Comparison of ENCODE assay signal across 11 cellular contexts in genomic region chr4:139740121-139740520, GRCh38.
DNase-seq lines count a peak whose midpoint lies in the region; ATAC-seq, FAIRE-seq and TF ChIP-seq lines count a peak whose summit lies in the region.
"Had no signal": no experiment of that assay in that cellular context is flagged by ENCODE, and none has a peak within 500 bp of the region (broad histone marks: within the 10 kb centered on the region; RNA-seq: fewer than 3 reads in every experiment).

No MANE protein-coding gene starts in this region.

- H3K27ac ChIP-seq in K562 (ENCODE audit: extremely low read depth, low read depth, low read length) (no peak overlapping the region), hepatocyte (peak overlapping the region; percentile 80), sigmoid colon (peak overlapping the region; percentile 75 to 87 (median 78))

- ATAC-seq in K562 (peak; percentile 47), HG02763 (IDR thresholded peaks at IDR 0.05; ENCODE audit: unreplicated experiment) (no peak)
- no peak for ATAC-seq in effector memory CD8-positive, alpha-beta T cell (replicated peaks)

- DNase-seq in CD14-positive monocyte (ENCODE audit: low spot score) (no peak), K562 (ENCODE audit: extremely low read depth in 1 of 4, low spot score in 3 of 4) (no peak), hepatocyte (ENCODE audit: low spot score) (no peak), sigmoid colon (peak; percentile 77), DMS 273 treated with DMSO at 0.1 percent for 48 hours (lab: John Stamatoyannopoulos, UW) (no peak), T-helper 2 cell (no peak)
- no peak for DNase-seq in effector memory CD8-positive, alpha-beta T cell
- DNase-seq: activated naive CD4-positive, alpha-beta T cell; naive B cell had no signal

- H3K27me3 Mint-ChIP-seq in CD14-positive monocyte (ENCODE audit: low read depth in 3 of 3) = peaks cover 0 to 1% (median under 1%) of the 10 kb centered on the region in 3 donors
- peaks cover 33 to 38% of the 10 kb centered on the region in 2 donors for H3K27me3 Mint-ChIP-seq in effector memory CD8-positive, alpha-beta T cell

- H2AFZ ChIP-seq in K562 (ENCODE audit: low read depth, low read length) (no peak overlapping the region), hepatocyte (no peak overlapping the region)

- in situ Hi-C loops in K562 (cut with MboI) = no loop called here

- FAIRE-seq in K562 (lab: Jason Lieb, UNC) = no peak
- FAIRE-seq: TTC549 had no signal

- no peak for TF ChIP-seq EP300 in K562 (IDR thresholded peaks at IDR 0.05; ENCODE audit: low read length)
- no peak for TF ChIP-seq EP300 in sigmoid colon (IDR thresholded peaks at IDR 0.05)

- CTCF ChIA-PET in K562 (lab: Yijun Ruan, JAX; ENCODE audit: low intra/inter-chr PET ratio) = interaction anchor here (0.6 to 2.0 kb wide), 2 partner anchors 83 to 138 kb away, joined by 3 to 10 read pairs; no protein-coding TSS in a partner anchor

- H3K79me2 ChIP-seq in K562 (ENCODE audit: control insufficient read depth, insufficient read depth, low read length) = no peaks in the 10 kb centered on the region
- H3K79me2 ChIP-seq in hepatocyte = no peaks in the 10 kb centered on the region

- H3K27me3 ChIP-seq in K562 (ENCODE audit: control insufficient read depth in 2 of 2, insufficient read depth in 2 of 2, low read length in 2 of 2) (peaks cover 7 to 27% of the 10 kb centered on the region in 2 experiments), hepatocyte (no peaks in the 10 kb centered on the region), sigmoid colon (no peaks in the 10 kb centered on the region)

- intact Hi-C loops in CD14-positive monocyte (cut with micrococcal nuclease) (no loop called here), K562 (cut with micrococcal nuclease) (loop anchor here (1.0 kb wide), 2 partner anchors 84 to 137 kb away; no protein-coding TSS in a partner anchor), sigmoid colon (cut with DNase I) (no loop called here)

- WGBS in K562 (ENCODE audit: insufficient coverage, low coverage, missing lambda C conversion rate) = 14% methylated on average over 5 of the region's 5 CpGs
- 72% methylated on average over 5 of the region's 5 CpGs for WGBS in hepatocyte (ENCODE audit: low lambda C conversion rate, missing lambda C conversion rate)
- WGBS in sigmoid colon, 2 donors = 78 to 81% methylated on average over 5 of the region's 5 CpGs

- no peak overlapping the region for H3K4me3 Mint-ChIP-seq in CD14-positive monocyte
- no peak overlapping the region for H3K4me3 Mint-ChIP-seq in effector memory CD8-positive, alpha-beta T cell

- no peak for TF ChIP-seq RAD21 in K562 (CRISPR knock-in tag; conservative IDR thresholded peaks at IDR 0.05 in 1 of 2, IDR thresholded peaks at IDR 0.05 in 1 of 2)

- TF ChIP-seq CTCF in CD14-positive monocyte (IDR thresholded peaks at IDR 0.05) = no peak
- TF ChIP-seq CTCF in K562 (IDR thresholded peaks at IDR 0.05 in 2 of 3, conservative IDR thresholded peaks at IDR 0.05 in 1 of 3; ENCODE audit: insufficient read depth in 2 of 3, low read depth in 1 of 3, low read length in 3 of 3) = no peak
- no peak for TF ChIP-seq CTCF in hepatocyte (IDR thresholded peaks at IDR 0.05; ENCODE audit: poor library complexity)
- TF ChIP-seq CTCF in sigmoid colon (IDR thresholded peaks at IDR 0.05) = no peak

- no peak for TF ChIP-seq POLR2A in K562 (conservative IDR thresholded peaks at IDR 0.05)
- no peak for TF ChIP-seq POLR2A in sigmoid colon (IDR thresholded peaks at IDR 0.05)

- H3K4me2 ChIP-seq in K562 (ENCODE audit: insufficient read depth, low read length) (no peak overlapping the region), hepatocyte (peak overlapping the region; percentile 14)

- H3K36me3 ChIP-seq in K562 (ENCODE audit: control insufficient read depth, insufficient read depth, low read length) (no peaks in the 10 kb centered on the region), hepatocyte (replicated peaks; ENCODE audit: insufficient read depth, low read depth) (no peaks in the 10 kb centered on the region), sigmoid colon (no peaks in the 10 kb centered on the region)

- H3K9me3 Mint-ChIP-seq in CD14-positive monocyte = peaks cover 0 to 1% (median 0%) of the 10 kb centered on the region in 7 donors
- no peaks in the 10 kb centered on the region for H3K9me3 Mint-ChIP-seq in effector memory CD8-positive, alpha-beta T cell
- H3K9me3 Mint-ChIP-seq: naive B cell had no signal

- no peaks in the 10 kb centered on the region for H3K9me3 ChIP-seq in K562 (replicated peaks; ENCODE audit: control insufficient read depth, insufficient read depth, low read depth, low read length)
- H3K9me3 ChIP-seq in hepatocyte (ENCODE audit: low read depth) = no peaks in the 10 kb centered on the region
- H3K9me3 ChIP-seq in sigmoid colon = no peaks in the 10 kb centered on the region

- peak overlapping the region; percentile 82 to 94 (median 88) for H3K27ac Mint-ChIP-seq in CD14-positive monocyte
- no peak overlapping the region for H3K27ac Mint-ChIP-seq in effector memory CD8-positive, alpha-beta T cell

- no peak overlapping the region for H3K9ac ChIP-seq in K562 (ENCODE audit: insufficient read depth in 1 of 2, low read depth in 2 of 2, low read length in 2 of 2)

- peaks cover 7 to 10% of the 10 kb centered on the region in 2 donors for H3K36me3 Mint-ChIP-seq in CD14-positive monocyte
- no peaks in the 10 kb centered on the region for H3K36me3 Mint-ChIP-seq in effector memory CD8-positive, alpha-beta T cell (ENCODE audit: insufficient read depth)
- H3K36me3 Mint-ChIP-seq: naive B cell had no signal

- H3K4me1 ChIP-seq in K562 (replicated peaks in 1 of 2; ENCODE audit: control insufficient read depth in 2 of 2, insufficient read depth in 2 of 2, low read length in 2 of 2) (no peaks in the 10 kb centered on the region), hepatocyte (ENCODE audit: insufficient read depth) (peaks cover 27% of the 10 kb centered on the region), sigmoid colon (peaks cover 0 to 35% (median 25%) of the 10 kb centered on the region in 4 donors)

- H4K20me1 ChIP-seq in K562 (replicated peaks; ENCODE audit: control insufficient read depth, insufficient read depth, low read length) (no peaks in the 10 kb centered on the region; the same call in 1 of the 2 replicates), hepatocyte (ENCODE audit: insufficient read depth, poor library complexity, severe bottlenecking) (no peaks in the 10 kb centered on the region)

- no peaks in the 10 kb centered on the region for H3K9me2 ChIP-seq in hepatocyte (replicated peaks; ENCODE audit: insufficient read depth)

- no TSS peak for BruUV-seq in K562 (replicated peaks; lab: Mats Ljungman, UMichigan)

- POLR2A ChIA-PET in K562 (lab: Yijun Ruan, JAX) = interaction anchor here (0.6 to 1.6 kb wide), 3 partner anchors 8 to 12 kb away, joined by 3 to 5 read pairs (median 5); no protein-coding TSS in a partner anchor

- no peak overlapping the region for H3K4me3 ChIP-seq in K562
- H3K4me3 ChIP-seq in hepatocyte = no peak overlapping the region
- H3K4me3 ChIP-seq in sigmoid colon = no peak overlapping the region

- H3K9me1 ChIP-seq in K562 (ENCODE audit: control insufficient read depth, insufficient read depth, low read length) = no peaks in the 10 kb centered on the region

- H3K4me1 Mint-ChIP-seq in CD14-positive monocyte = peaks cover 74% of the 10 kb centered on the region
- peaks cover 0 to under 1% of the 10 kb centered on the region in 2 donors for H3K4me1 Mint-ChIP-seq in effector memory CD8-positive, alpha-beta T cell (ENCODE audit: low read depth in 2 of 2)

TF ChIP-seq in K562, 482 proteins besides CTCF, POLR2A, EP300 and RAD21:
- no peak for TF ChIP-seq NFE2 (IDR thresholded peaks at IDR 0.05; ENCODE audit: low read depth)
- no peak for TF ChIP-seq TOE1 (IDR thresholded peaks at IDR 0.05; ENCODE audit: borderline replicate concordance)
- TF ChIP-seq TOE1 (CRISPR knock-in tag; IDR thresholded peaks at IDR 0.05; ENCODE audit: borderline replicate concordance, low read depth) = no peak
TF ChIP-seq in K562: peak in this region for 0.

Comparison
In these comparisons a context has a peak if more than half of its experiments do, and no peak if none do; other contexts are left out.
1. H3K27ac Mint-ChIP-seq: peak in CD14-positive monocyte (7 of 7); none in effector memory CD8-positive, alpha-beta T cell (0 of 2).